Comparison of ENCODE assay signal across 8 cellular contexts in the genomic region with DNA sequence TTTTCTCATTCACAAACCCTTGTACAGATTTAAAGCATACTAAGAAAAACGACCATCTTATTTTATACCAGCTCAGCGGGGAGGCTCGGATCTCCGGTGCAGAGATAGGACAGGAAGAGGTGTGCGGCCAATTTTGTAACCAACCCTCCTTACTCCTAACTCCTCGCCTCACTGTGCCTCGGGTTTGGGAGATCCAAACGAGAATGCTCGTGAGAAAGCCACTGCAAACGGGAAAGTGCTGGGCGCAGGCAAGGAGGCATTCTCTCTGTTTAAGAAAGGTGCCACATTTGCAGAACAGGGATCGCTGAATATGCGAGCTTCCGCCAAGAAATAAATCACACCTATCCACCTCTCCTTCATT. TPM values are rescaled to one million over a fixed set of nuclear protein-coding genes. Genes with fewer than 3 reads are reported as not detected.
DNase-seq lines count a peak whose midpoint lies in the region; ATAC-seq and TF ChIP-seq lines count a peak whose summit lies in the region.

No MANE protein-coding gene starts in this region.

- H3K4me1 ChIP-seq in Caco-2, result no peaks in the 10 kb centered on the region
- H3K4me1 ChIP-seq in iPS-20b (ENCODE audit: insufficient read depth, low read length), result peaks cover 3% of the 10 kb centered on the region; the same call in 1 of the 2 replicates

- CTCF ChIA-PET in Caco-2 (lab: Charles Lee), result no interaction called here

- H3K27ac ChIP-seq in iPS-20b (ENCODE audit: low read length), result no peak overlapping the region

- DNase-seq in Caco-2, result no peak
- no peak for DNase-seq in HFFc6
- DNase-seq in DMS153 (lab: John Stamatoyannopoulos, UW), result no peak

- H3K4me3 ChIP-seq in Caco-2 (ENCODE audit: low read depth, low read length), result peak overlapping the region; percentile 46
- peak overlapping the region; percentile 85 for H3K4me3 ChIP-seq in iPS-20b (ENCODE audit: low read length)

- peak; percentile 13 for ATAC-seq in activated T-helper 17 cell treated with anti-CD3 and anti-CD28 coated beads, Interleukin-2, amount 50 U/mL, for 72 hours (replicated peaks)
- ATAC-seq in GM19467 (IDR thresholded peaks at IDR 0.05; ENCODE audit: unreplicated experiment) (no peak), HG03342 (IDR thresholded peaks at IDR 0.05; ENCODE audit: unreplicated experiment) (no peak)

- H3K4me1 Mint-ChIP-seq in Caco-2 (ENCODE audit: low read depth, unreplicated experiment) (no peaks in the 10 kb centered on the region), HFFc6 (ENCODE audit: low read depth) (peaks cover 37% of the 10 kb centered on the region)
- H3K4me1 Mint-ChIP-seq in activated T-helper 17 cell treated with anti-CD3 and anti-CD28 coated beads, Interleukin-2, amount 50 U/mL, for 72 hours, result peaks cover 23% of the 10 kb centered on the region
- H3K4me1 Mint-ChIP-seq in stimulated activated naive CD8-positive, alpha-beta T cell treated with anti-CD3 and anti-CD28 coated beads, Interleukin-15, Interleukin-2, amounts not matched to agents 100 ng/mL and 50 ng/mL, for 24 hours (ENCODE audit: low read depth), result peaks cover 42% of the 10 kb centered on the region

- H3K27me3 ChIP-seq in Caco-2 (replicated peaks; ENCODE audit: control insufficient read depth, insufficient read depth, low read length) (no peaks in the 10 kb centered on the region), iPS-20b (ENCODE audit: insufficient read depth, low read length) (no peaks in the 10 kb centered on the region; the same call in 1 of the 2 replicates)

- peak overlapping the region; percentile 64; the same call in 1 of the 2 replicates for H3K9ac ChIP-seq in iPS-20b (ENCODE audit: low read depth, low read length)

- BruUV-seq in Caco-2 (replicated peaks; lab: Mats Ljungman, UMichigan), result TSS peak; percentile 42

- no peaks in the 10 kb centered on the region for H3K9me3 ChIP-seq in Caco-2
- peaks cover 12% of the 10 kb centered on the region for H3K9me3 ChIP-seq in iPS-20b (ENCODE audit: insufficient read depth, low read depth, low read length)

- H3K27me3 Mint-ChIP-seq in Caco-2 (ENCODE audit: insufficient read depth, unreplicated experiment) (no peaks in the 10 kb centered on the region), HFFc6 (ENCODE audit: insufficient read depth) (0 out of 2 replicates have a peak, but pooled peaks cover 1% of the 10 kb centered on the region)
- H3K27me3 Mint-ChIP-seq in activated T-helper 17 cell treated with anti-CD3 and anti-CD28 coated beads, Interleukin-2, amount 50 U/mL, for 72 hours, result no peaks in the 10 kb centered on the region
- H3K27me3 Mint-ChIP-seq in stimulated activated naive CD8-positive, alpha-beta T cell treated with anti-CD3 and anti-CD28 coated beads, Interleukin-15, Interleukin-2, amounts not matched to agents 100 ng/mL and 50 ng/mL, for 24 hours, result no peaks in the 10 kb centered on the region

- H3K4me3 Mint-ChIP-seq in Caco-2 (ENCODE audit: unreplicated experiment) (peak overlapping the region; percentile 94), HFFc6 (peak overlapping the region; percentile 95)
- H3K4me3 Mint-ChIP-seq in activated T-helper 17 cell treated with anti-CD3 and anti-CD28 coated beads, Interleukin-2, amount 50 U/mL, for 72 hours, result peak overlapping the region; percentile 97
- H3K4me3 Mint-ChIP-seq in stimulated activated naive CD8-positive, alpha-beta T cell treated with anti-CD3 and anti-CD28 coated beads, Interleukin-15, Interleukin-2, amounts not matched to agents 100 ng/mL and 50 ng/mL, for 24 hours, result peak overlapping the region; percentile 98

- no peaks in the 10 kb centered on the region for H3K36me3 ChIP-seq in Caco-2 (ENCODE audit: control insufficient read depth, insufficient read depth, low read length)
- peaks cover 17% of the 10 kb centered on the region for H3K36me3 ChIP-seq in iPS-20b (ENCODE audit: insufficient read depth, low read depth, low read length)

- H3K36me3 Mint-ChIP-seq in Caco-2 (ENCODE audit: insufficient read depth, unreplicated experiment) (no peaks in the 10 kb centered on the region), HFFc6 (ENCODE audit: low read depth) (peaks cover 19% of the 10 kb centered on the region)
- peaks cover 53% of the 10 kb centered on the region for H3K36me3 Mint-ChIP-seq in activated T-helper 17 cell treated with anti-CD3 and anti-CD28 coated beads, Interleukin-2, amount 50 U/mL, for 72 hours (ENCODE audit: low read depth)
- H3K36me3 Mint-ChIP-seq in stimulated activated naive CD8-positive, alpha-beta T cell treated with anti-CD3 and anti-CD28 coated beads, Interleukin-15, Interleukin-2, amounts not matched to agents 100 ng/mL and 50 ng/mL, for 24 hours (ENCODE audit: low read depth), result peaks cover 21% of the 10 kb centered on the region

- intact Hi-C loops in Caco-2 (cut with micrococcal nuclease; ENCODE audit: unreplicated experiment), result no loop called here

- H3K27ac Mint-ChIP-seq in Caco-2 (ENCODE audit: unreplicated experiment) (peak overlapping the region; percentile 85), HFFc6 (peak overlapping the region; percentile 88)
- peak overlapping the region; percentile 83 for H3K27ac Mint-ChIP-seq in activated T-helper 17 cell treated with anti-CD3 and anti-CD28 coated beads, Interleukin-2, amount 50 U/mL, for 72 hours
- peak overlapping the region; percentile 94 for H3K27ac Mint-ChIP-seq in stimulated activated naive CD8-positive, alpha-beta T cell treated with anti-CD3 and anti-CD28 coated beads, Interleukin-15, Interleukin-2, amounts not matched to agents 100 ng/mL and 50 ng/mL, for 24 hours

- TF ChIP-seq CTCF in Caco-2 (IDR thresholded peaks at IDR 0.05; ENCODE audit: insufficient read depth in 1 of 2, low read depth in 1 of 2, low read length in 1 of 2, severe bottlenecking in 1 of 2, unreplicated experiment in 1 of 2) (no peak), HFFc6 (IDR thresholded peaks at IDR 0.05) (no peak)

- H3K9me3 Mint-ChIP-seq in Caco-2 (ENCODE audit: unreplicated experiment) (no peaks in the 10 kb centered on the region), HFFc6 (no peaks in the 10 kb centered on the region)
- peaks cover 4% of the 10 kb centered on the region for H3K9me3 Mint-ChIP-seq in activated T-helper 17 cell treated with anti-CD3 and anti-CD28 coated beads, Interleukin-2, amount 50 U/mL, for 72 hours
- peaks cover 6% of the 10 kb centered on the region for H3K9me3 Mint-ChIP-seq in stimulated activated naive CD8-positive, alpha-beta T cell treated with anti-CD3 and anti-CD28 coated beads, Interleukin-15, Interleukin-2, amounts not matched to agents 100 ng/mL and 50 ng/mL, for 24 hours

- POLR2A ChIA-PET in Caco-2 (lab: Charles Lee), result interaction anchor here (0.6 kb wide), 1 partner anchor 56 kb away, joined by 3 read pairs; no protein-coding TSS in a partner anchor

RNA-seq across cellular contexts. Expression of a gene that starts 1.1 kb away (rescaled TPM):
- 22.8 and 26.8 TPM in 2 replicates for total RNA-seq in Caco-2 (2022)
- 10 to 100 TPM; 46.7 to 69.4 (median 57.1) TPM for total RNA-seq in HFFc6 (2021; fragmentation: NEBNext Ultra II Directional; extraction: Animal tissue kit (Norgen Biotek cat#: 25700))
- 100 to 1,000 TPM in 1 of 2 donors, 10 to 100 TPM in 1; 94.8 to 140 TPM for total RNA-seq in activated T-helper 17 cell treated with anti-CD3 and anti-CD28 coated beads, Interleukin-2, amount 50 U/mL, for 72 hours

RNA-seq across cellular contexts. Expression of a gene that starts 46.3 kb away (rescaled TPM):
- total RNA-seq in Caco-2 (2022), result 6.3 and 6.5 TPM in 2 replicates
- total RNA-seq in HFFc6 (2021; fragmentation: NEBNext Ultra II Directional; extraction: Animal tissue kit (Norgen Biotek cat#: 25700)), result 1 to 10 TPM in 2 of 6 experiments, under 1 TPM in 4; 0.17 to 1.1 (median 0.95) TPM
- 100 to 1,000 TPM in 1 of 2 donors, 10 to 100 TPM in 1; 95.4 to 269 TPM for total RNA-seq in activated T-helper 17 cell treated with anti-CD3 and anti-CD28 coated beads, Interleukin-2, amount 50 U/mL, for 72 hours

RNA-seq across cellular contexts. Expression of a gene that starts 56.4 kb away (rescaled TPM):
- total RNA-seq in Caco-2 (2022), result 35.0 and 35.3 TPM in 2 replicates
- 10 to 100 TPM; 55.5 to 69.3 (median 60.1) TPM for total RNA-seq in HFFc6 (2021; fragmentation: NEBNext Ultra II Directional; extraction: Animal tissue kit (Norgen Biotek cat#: 25700))
- total RNA-seq in activated T-helper 17 cell treated with anti-CD3 and anti-CD28 coated beads, Interleukin-2, amount 50 U/mL, for 72 hours, result 10 to 100 TPM; 63.8 to 72.3 TPM

Comparison
In these comparisons a context has a peak if more than half of its experiments do, and no peak if none do; other contexts are left out.
1. RNA of a gene that starts 46.3 kb away (total RNA-seq): 95.4 to 269 TPM in activated T-helper 17 cell treated with anti-CD3 and anti-CD28 coated beads, Interleukin-2, amount 50 U/mL, for 72 hours; 6.3 to 6.5 TPM in Caco-2 and 0.17 to 1.1 TPM in HFFc6; every median in the first group is over 10 times any median in the second.
2. Peak in every context shown above with its lines, with median percentiles within 50 percentile points of each other: H3K27ac Mint-ChIP-seq and H3K4me3 Mint-ChIP-seq.